27 cellular contexts compared by ENCODE assay signal in the genomic region with DNA sequence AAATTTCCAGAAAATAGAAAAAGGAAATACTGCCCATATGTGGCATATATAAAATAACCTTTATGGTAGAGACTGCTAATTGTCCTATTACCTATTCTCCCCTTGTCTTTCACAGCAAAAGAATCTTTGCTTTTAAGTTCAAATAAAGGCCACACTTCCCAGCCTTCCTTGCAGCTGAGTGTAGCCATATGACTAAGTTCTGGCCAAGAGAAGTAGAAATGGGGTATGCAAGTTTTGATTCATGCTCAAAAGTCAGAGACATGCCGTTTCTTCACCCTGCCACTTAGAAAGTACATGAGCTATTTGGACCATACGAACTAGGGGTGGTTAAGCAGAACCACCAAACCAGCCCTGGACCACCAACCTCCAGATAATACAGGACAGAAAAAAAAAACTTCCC. TPM values are rescaled to one million over a fixed set of nuclear protein-coding genes. Genes with fewer than 3 reads are reported as not detected.
"Had no signal": no experiment of that assay in that cellular context is flagged by ENCODE, and none has a peak within 500 bp of the region (broad histone marks: within the 10 kb centered on the region; RNA-seq: fewer than 3 reads in every experiment).

No MANE protein-coding gene starts in this region.

- H3K9me3 Mint-ChIP-seq: activated naive CD4-positive, alpha-beta T cell treated with anti-CD3 and anti-CD28 coated beads, Interleukin-2, amount 50 U/mL, for 24 hours; activated T-cell treated with anti-CD3 and anti-CD28 coated beads, Interleukin-2, amount 50 U/mL, for 4 hours; neural crest cell had no signal

- ATAC-seq: activated T-cell treated with anti-CD3 and anti-CD28 coated beads, Interleukin-2, amount 50 U/mL, for 4 hours; psoas muscle; right cardiac atrium; stimulated activated naive CD8-positive, alpha-beta T cell treated with anti-CD3 and anti-CD28 coated beads, Interleukin-15, Interleukin-2, amounts not matched to agents 100 U/mL and 50 U/mL, for 24 hours had no signal

- H3K36me3 Mint-ChIP-seq: activated naive CD4-positive, alpha-beta T cell treated with anti-CD3 and anti-CD28 coated beads, Interleukin-2, amount 50 U/mL, for 24 hours had no signal

- H3K4me3 ChIP-seq: cardiac muscle cell, left ventricle myocardium inferior, ovary, psoas muscle, tibial nerve, vagina had no signal

- H3K9me3 ChIP-seq: left ventricle myocardium inferior, ovary, psoas muscle, tibial nerve, vagina had no signal

- H3K27ac ChIP-seq: cardiac muscle cell, left ventricle myocardium inferior, psoas muscle, tibial nerve, vagina had no signal

- H3K27me3 Mint-ChIP-seq: activated naive CD4-positive, alpha-beta T cell treated with anti-CD3 and anti-CD28 coated beads, Interleukin-2, amount 50 U/mL, for 24 hours had no signal

- H3K4me1 Mint-ChIP-seq: activated naive CD4-positive, alpha-beta T cell treated with anti-CD3 and anti-CD28 coated beads, Interleukin-2, amount 50 U/mL, for 24 hours had no signal

- H3K27ac Mint-ChIP-seq: activated naive CD4-positive, alpha-beta T cell treated with anti-CD3 and anti-CD28 coated beads, Interleukin-2, amount 50 U/mL, for 24 hours had no signal

- H3K4me1 ChIP-seq: psoas muscle, tibial nerve, vagina had no signal

- H3K27me3 ChIP-seq: cardiac muscle cell, ovary, tibial nerve, vagina had no signal

- DNase-seq: activated CD4-positive, alpha-beta T cell treated with anti-CD3 and anti-CD28 coated beads, Interleukin-2, amount 50 U/mL, for 1 hour; activated CD4-positive, CD25-positive, alpha-beta regulatory T cell treated with anti-CD3 and anti-CD28 coated beads, Interleukin-2, amount 50 U/mL, for 72 hours; activated CD8-positive, alpha-beta memory T cell treated with anti-CD3 and anti-CD28 coated beads, Interleukin-2, amount 50 U/mL, for 4 hours; activated effector memory CD4-positive, alpha-beta T cell treated with anti-CD3 and anti-CD28 coated beads, Interleukin-2, amount 50 U/mL, for 16 hours; activated T-cell treated with anti-CD3 and anti-CD28 coated beads, Interleukin-2, amount 50 U/mL, for 4 hours; dermis blood vessel endothelial cell; effector memory CD4-positive, alpha-beta T cell; foreskin fibroblast; hippocampal formation; kidney; left ventricle myocardium inferior; mammary epithelial cell; ovary; psoas muscle; right cardiac atrium; stimulated activated CD4-positive, alpha-beta T cell treated with anti-CD3 and anti-CD28 coated beads, Interleukin-2, amount 100 ng/mL, for 24 hours; stimulated activated naive CD8-positive, alpha-beta T cell treated with anti-CD3 and anti-CD28 coated beads, Interleukin-15, Interleukin-2, amounts not matched to agents 100 U/mL and 50 U/mL, for 24 hours; substantia nigra; T-helper 1 cell; T-helper 9 cell had no signal

- H3K36me3 ChIP-seq: cardiac muscle cell, left ventricle myocardium inferior, ovary, tibial nerve, vagina had no signal

- H3K4me3 Mint-ChIP-seq: activated naive CD4-positive, alpha-beta T cell treated with anti-CD3 and anti-CD28 coated beads, Interleukin-2, amount 50 U/mL, for 24 hours; activated T-cell treated with anti-CD3 and anti-CD28 coated beads, Interleukin-2, amount 50 U/mL, for 4 hours had no signal

RNA-seq across cellular contexts. Expression of gene S100A2, which starts 18.3 kb away (rescaled TPM):
- total RNA-seq: cardiac muscle cell, neural crest cell, skeletal muscle tissue had no signal

RNA-seq across cellular contexts. Expression of gene S100A14, which starts 32.1 kb away (rescaled TPM):
- total RNA-seq: chondrocyte, neural crest cell, skeletal muscle tissue had no signal

RNA-seq across cellular contexts. Expression of gene S100A3, which starts 34.9 kb away (rescaled TPM):
- total RNA-seq: activated T-cell treated with anti-CD3 and anti-CD28 coated beads, Interleukin-2, amount 50 U/mL, for 4 hours; cardiac muscle cell; neural crest cell; skeletal muscle tissue had no signal
